Comparison of ENCODE assay signal across 8 cellular contexts in genomic region chr9:3732077-3733038, GRCh38.
DNase-seq lines count a peak whose midpoint lies in the region; ATAC-seq and TF ChIP-seq lines count a peak whose summit lies in the region.

No MANE protein-coding gene starts in this region.

- intact Hi-C loops in natural killer cell (cut with micrococcal nuclease): no loop called here

- H3K27ac Mint-ChIP-seq in activated CD4-positive, alpha-beta memory T cell treated with anti-CD3 and anti-CD28 coated beads, Interleukin-2, amount 10 ng/mL, durations not matched to agents 7 days and 5 days: no peak overlapping the region
- H3K27ac Mint-ChIP-seq in natural killer cell: no peak overlapping the region

- no peak overlapping the region for H3K4me3 Mint-ChIP-seq in activated CD4-positive, alpha-beta memory T cell treated with anti-CD3 and anti-CD28 coated beads, Interleukin-2, amount 10 ng/mL, durations not matched to agents 7 days and 5 days
- H3K4me3 Mint-ChIP-seq in natural killer cell: no peak overlapping the region

- H3K27me3 Mint-ChIP-seq in activated CD4-positive, alpha-beta memory T cell treated with anti-CD3 and anti-CD28 coated beads, Interleukin-2, amount 10 ng/mL, durations not matched to agents 7 days and 5 days: no peaks in the 10 kb centered on the region
- peaks cover 0 to 3% of the 10 kb centered on the region in 2 donors for H3K27me3 Mint-ChIP-seq in natural killer cell (ENCODE audit: low read depth in 2 of 2)

- no peaks in the 10 kb centered on the region for H3K36me3 Mint-ChIP-seq in activated CD4-positive, alpha-beta memory T cell treated with anti-CD3 and anti-CD28 coated beads, Interleukin-2, amount 10 ng/mL, durations not matched to agents 7 days and 5 days (ENCODE audit: low read depth)
- no peaks in the 10 kb centered on the region for H3K36me3 Mint-ChIP-seq in natural killer cell

- peak; percentile 55 for TF ChIP-seq CTCF in natural killer cell (IDR thresholded peaks at IDR 0.05)

- POLR2A ChIA-PET in activated CD4-positive, alpha-beta memory T cell treated with anti-CD3 and anti-CD28 coated beads, Interleukin-2, amount 10 ng/mL, durations not matched to agents 7 days and 5 days (lab: Charles Lee): interaction anchor here (1.3 to 1.6 kb wide), 2 partner anchors 205 to 206 kb away, joined by 5 to 7 read pairs; partner anchors contain the start of gene RFX3

- peak; percentile 67 for ATAC-seq in GM19468 (IDR thresholded peaks at IDR 0.05; ENCODE audit: extremely low read depth, unreplicated experiment)
- peak; percentile 88 for ATAC-seq in HG03520 (IDR thresholded peaks at IDR 0.05; ENCODE audit: unreplicated experiment)
- ATAC-seq in natural killer cell: peak; percentile 69 to 84 (median 75)

- peaks cover 27% of the 10 kb centered on the region for H3K4me1 Mint-ChIP-seq in activated CD4-positive, alpha-beta memory T cell treated with anti-CD3 and anti-CD28 coated beads, Interleukin-2, amount 10 ng/mL, durations not matched to agents 7 days and 5 days
- H3K4me1 Mint-ChIP-seq in natural killer cell: no peaks in the 10 kb centered on the region

- DNase-seq in DMS79 treated with DMSO at 0.1 percent for 48 hours (lab: John Stamatoyannopoulos, UW): peak; percentile 81
- DNase-seq in NCI-H446 treated with DMSO at 0.1 percent for 48 hours (lab: John Stamatoyannopoulos, UW): peak; percentile 73
- DNase-seq in activated CD4-positive, alpha-beta memory T cell treated with anti-CD3 and anti-CD28 coated beads, Interleukin-2, amount 10 ng/mL, durations not matched to agents 7 days and 5 days: peak; percentile 44
- peak; percentile 76 for DNase-seq in fibroblast of gingiva (ENCODE audit: low read depth)
- DNase-seq in natural killer cell: no peak
- DNase-seq in stimulated activated naive CD4-positive, alpha-beta T cell treated with Interleukin-2 at 50 U/mL for 16 hours (lab: John Stamatoyannopoulos, UW): no peak

- CTCF ChIA-PET in activated CD4-positive, alpha-beta memory T cell treated with anti-CD3 and anti-CD28 coated beads, Interleukin-2, amount 10 ng/mL, durations not matched to agents 7 days and 5 days (lab: Charles Lee): interaction anchor here (0.7 to 4.2 kb wide), 7 partner anchors 11 to 634 kb away, joined by 3 to 31 read pairs (median 4); no protein-coding TSS in a partner anchor

- no peaks in the 10 kb centered on the region for H3K9me3 Mint-ChIP-seq in activated CD4-positive, alpha-beta memory T cell treated with anti-CD3 and anti-CD28 coated beads, Interleukin-2, amount 10 ng/mL, durations not matched to agents 7 days and 5 days
- no peaks in the 10 kb centered on the region for H3K9me3 Mint-ChIP-seq in natural killer cell

Comparison
In these comparisons a context has a peak if more than half of its experiments do, and no peak if none do; other contexts are left out.
1. DNase-seq: peak in DMS79 treated with DMSO at 0.1 percent for 48 hours (single experiment), NCI-H446 treated with DMSO at 0.1 percent for 48 hours (single experiment), activated CD4-positive, alpha-beta memory T cell treated with anti-CD3 and anti-CD28 coated beads, Interleukin-2, amount 10 ng/mL, durations not matched to agents 7 days and 5 days (single experiment) and fibroblast of gingiva (single experiment); none in natural killer cell (single experiment) and stimulated activated naive CD4-positive, alpha-beta T cell treated with Interleukin-2 at 50 U/mL for 16 hours (single experiment).
2. Peak in every context shown above with its lines, with median percentiles within 50 percentile points of each other: ATAC-seq.